15 cellular contexts compared by ENCODE assay signal in the genomic region with DNA sequence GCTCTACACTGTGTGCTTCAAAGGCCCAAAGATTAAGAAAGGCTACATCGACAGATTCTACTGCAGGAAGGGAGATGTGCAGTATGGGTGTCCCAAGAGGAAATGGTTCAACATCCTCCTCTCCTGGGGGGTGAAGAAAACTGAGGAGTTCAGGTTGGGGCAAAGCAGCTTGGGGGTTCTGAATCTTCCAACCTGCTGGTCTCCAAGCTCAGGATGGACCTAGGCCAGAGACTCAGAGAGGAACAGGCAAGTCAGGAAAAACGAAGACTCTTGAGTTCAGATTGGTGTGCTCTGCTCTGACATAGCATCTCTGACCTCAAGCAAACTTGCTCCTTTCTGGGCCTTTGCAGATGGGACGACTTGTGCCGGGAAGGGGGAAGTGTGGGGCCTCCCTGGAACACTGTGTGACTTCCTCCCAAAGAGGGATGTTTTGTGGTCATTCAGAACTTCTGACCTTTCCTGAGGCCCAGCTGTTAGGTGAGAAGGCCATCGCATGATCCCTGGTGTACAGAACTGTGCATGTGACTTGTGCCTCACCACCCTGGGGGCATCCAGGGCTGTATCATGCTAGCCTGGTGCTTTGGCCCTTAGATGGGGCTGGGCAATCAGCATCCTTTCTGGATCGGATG. TPM values are rescaled to one million over a fixed set of nuclear protein-coding genes. Genes with fewer than 3 reads are reported as not detected.
A peak's percentile ranks its signal among the peaks of the same experiment; 100 is the strongest.
DNase-seq lines count a peak whose midpoint lies in the region; ATAC-seq and TF ChIP-seq lines count a peak whose summit lies in the region.
"Had no signal": no experiment of that assay in that cellular context is flagged by ENCODE, and none has a peak within 500 bp of the region (broad histone marks: within the 10 kb centered on the region; RNA-seq: fewer than 3 reads in every experiment).

No MANE protein-coding gene starts in this region.

- no peaks in the 10 kb centered on the region for H3K9me3 ChIP-seq in stomach
- H3K9me3 ChIP-seq: HAP-1 had no signal

- peak overlapping the region; percentile 43 to 86 (median 82) for H3K27ac ChIP-seq in stomach
- H3K27ac ChIP-seq: foreskin keratinocyte had no signal

- TF ChIP-seq POLR2A in stomach (IDR thresholded peaks at IDR 0.05): no peak

- DNase-seq in MV-4-11 (lab: John Stamatoyannopoulos, UW) (peak; percentile 37), fibroblast of gingiva (ENCODE audit: low read depth) (peak; percentile 72), mucosa of gallbladder (ENCODE audit: low spot score) (peak; percentile 22), stomach (no peak), NCI-H748 treated with DMSO at 0.1 percent for 48 hours (lab: John Stamatoyannopoulos, UW) (no peak)
- no peak for DNase-seq in NK-92 treated with Interleukin-12 subunit alpha and Interleukin-12 subunit beta, amount 100 ng/mL, for 24 hours (lab: John Stamatoyannopoulos, UW)
- DNase-seq: activated CD4-positive, alpha-beta T cell treated with anti-CD3 and anti-CD28 coated beads for 4 hours; activated effector memory CD4-positive, alpha-beta T cell treated with anti-CD3 and anti-CD28 coated beads, Interleukin-2, amount 50 U/mL, for 16 hours; DND-41; foreskin keratinocyte; NCI-H2029 had no signal

- intact Hi-C loops in stomach (cut with DNase I; ENCODE audit: low total_unique reads): no loop called here

- peak; percentile 97 for TF ChIP-seq EP300 in stomach (IDR thresholded peaks at IDR 0.05)

- TF ChIP-seq CTCF in stomach (IDR thresholded peaks at IDR 0.05): no peak

- peaks cover 11 to 76% (median 44%) of the 10 kb centered on the region in 4 donors for H3K4me1 ChIP-seq in stomach
- H3K4me1 ChIP-seq: foreskin keratinocyte, HAP-1 had no signal

- no peaks in the 10 kb centered on the region for H3K27me3 ChIP-seq in stomach
- H3K27me3 ChIP-seq: foreskin keratinocyte had no signal

- H3K4me3 ChIP-seq in stomach: no peak overlapping the region
- H3K4me3 ChIP-seq: HAP-1 had no signal

- WGBS in stomach, 5 donors: 59 to 74% (median 61%) methylated on average over 5 to 6 of the region's 6 CpGs

- no peaks in the 10 kb centered on the region for H3K36me3 ChIP-seq in stomach
- H3K36me3 ChIP-seq: HAP-1 had no signal

- ATAC-seq in HG02588 (IDR thresholded peaks at IDR 0.05; ENCODE audit: unreplicated experiment): no peak
- no peak for ATAC-seq in HG03135 (IDR thresholded peaks at IDR 0.05; ENCODE audit: unreplicated experiment)
- ATAC-seq: foreskin keratinocyte, SK-N-SH treated with all-trans-retinoic acid at 6 μM for 48 hours had no signal

RNA-seq across cellular contexts. Expression of a gene that starts 31.1 kb away (rescaled TPM):
- total RNA-seq in mucosa of gallbladder (12.5 TPM), stomach (10 to 100 TPM in 4 of 5 donors, 1 to 10 TPM in 1; 9.3 to 78.8 (median 35.7) TPM)
- 10 to 100 TPM; 15.1 to 18.5 (median 17.9) TPM for polyA plus RNA-seq in stomach
- polyA plus RNA-seq: foreskin keratinocyte had no signal

Comparison
In these comparisons a context has a peak if more than half of its experiments do, and no peak if none do; other contexts are left out.
1. DNase-seq: peak in MV-4-11 (single experiment), fibroblast of gingiva (single experiment) and mucosa of gallbladder (single experiment); none in stomach (single experiment), NK-92 treated with Interleukin-12 subunit alpha and Interleukin-12 subunit beta, amount 100 ng/mL, for 24 hours (single experiment) and NCI-H748 treated with DMSO at 0.1 percent for 48 hours (single experiment).